19 cellular contexts compared by ENCODE assay signal in the genomic region with DNA sequence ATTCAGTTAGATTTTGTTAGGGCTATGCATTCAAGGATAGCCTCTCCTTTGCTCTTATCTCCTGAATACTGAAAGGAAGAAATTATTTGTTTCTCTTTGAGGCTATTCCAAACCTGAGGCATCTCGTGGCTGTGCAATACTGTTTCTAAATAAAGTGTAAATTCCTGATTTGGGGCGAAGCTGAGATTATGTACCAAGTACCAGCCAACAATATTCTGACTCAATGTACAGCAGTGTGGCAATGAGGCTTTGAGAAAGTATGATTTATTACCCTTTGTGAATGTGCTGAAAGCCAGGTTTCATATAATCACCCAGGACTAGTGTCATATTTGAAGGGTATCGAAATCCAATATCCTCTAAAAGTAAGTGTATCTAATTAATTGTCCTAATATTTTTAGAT.
DNase-seq lines count a peak whose midpoint lies in the region; ATAC-seq, FAIRE-seq and TF ChIP-seq lines count a peak whose summit lies in the region.
"Had no signal": no experiment of that assay in that cellular context is flagged by ENCODE, and none has a peak within 500 bp of the region (broad histone marks: within the 10 kb centered on the region; RNA-seq: fewer than 3 reads in every experiment).

No MANE protein-coding gene starts in this region.

- no peaks in the 10 kb centered on the region for H3K9me3 Mint-ChIP-seq in MCF 10A (ENCODE audit: unreplicated experiment)
- no peaks in the 10 kb centered on the region for H3K9me3 Mint-ChIP-seq in mesothelial cell of epicardium
- H3K9me3 Mint-ChIP-seq: T-cell had no signal

- H3K4me1 Mint-ChIP-seq in MCF 10A (ENCODE audit: insufficient read depth, unreplicated experiment) (peaks cover 20% of the 10 kb centered on the region), mesothelial cell of epicardium (peaks cover 59% of the 10 kb centered on the region)
- H3K4me1 Mint-ChIP-seq: CD8-positive, alpha-beta memory T cell; T-cell had no signal

- H3K79me2 ChIP-seq in mammary epithelial cell (ENCODE audit: insufficient read depth, low read length): no peaks in the 10 kb centered on the region

- H3K27ac Mint-ChIP-seq in MCF 10A (ENCODE audit: low read depth, unreplicated experiment) (no peak overlapping the region), mesothelial cell of epicardium (peak overlapping the region; percentile 65)
- H3K27ac Mint-ChIP-seq: CD8-positive, alpha-beta memory T cell; T-cell had no signal

- TF ChIP-seq CTCF in MCF 10A (IDR thresholded peaks at IDR 0.05; ENCODE audit: unreplicated experiment) (no peak), mammary epithelial cell (conservative IDR thresholded peaks at IDR 0.05 in 1 of 2, IDR thresholded peaks at IDR 0.05 in 1 of 2; ENCODE audit: extremely low read depth in 1 of 2, insufficient read depth in 1 of 2, low read depth in 1 of 2, low read length in 2 of 2) (no peak), mesothelial cell of epicardium (IDR thresholded peaks at IDR 0.05; ENCODE audit: unreplicated experiment) (no peak)

- H2AFZ ChIP-seq in mammary epithelial cell (ENCODE audit: low read depth, low read length): no peak overlapping the region

- no peaks in the 10 kb centered on the region for H3K27me3 ChIP-seq in mammary epithelial cell (ENCODE audit: insufficient read depth, low read length)

- CTCF ChIA-PET in MCF 10A (lab: Yijun Ruan, JAX) (no interaction called here), mammary epithelial cell (lab: Charles Lee; ENCODE audit: low non-redundant PET) (no interaction called here)

- intact Hi-C loops in MCF 10A (cut with micrococcal nuclease) (no loop called here), mammary epithelial cell (cut with micrococcal nuclease) (no loop called here)

- H4K20me1 ChIP-seq in mammary epithelial cell (ENCODE audit: insufficient read depth, low read length): no peaks in the 10 kb centered on the region

- H3K36me3 Mint-ChIP-seq in MCF 10A (ENCODE audit: insufficient read depth, unreplicated experiment) (peaks cover 16% of the 10 kb centered on the region), mesothelial cell of epicardium (peaks cover 11% of the 10 kb centered on the region)
- H3K36me3 Mint-ChIP-seq: CD8-positive, alpha-beta memory T cell; T-cell had no signal

- dilution Hi-C loops in mammary epithelial cell (cut with HindIII; ENCODE audit: low sequenced_read_pairs): no loop called here

- in situ Hi-C loops in mammary epithelial cell (cut with MboI; ENCODE audit: low sequenced_read_pairs in 2 of 2): no loop called here

- H3K4me3 Mint-ChIP-seq in MCF 10A (ENCODE audit: unreplicated experiment) (no peak overlapping the region), mesothelial cell of epicardium (no peak overlapping the region)
- H3K4me3 Mint-ChIP-seq: CD8-positive, alpha-beta memory T cell; T-cell had no signal

- H3K36me3 ChIP-seq in mammary epithelial cell (ENCODE audit: insufficient read depth, low read length) (no peaks in the 10 kb centered on the region), SK-N-MC (ENCODE audit: insufficient read depth, low read length) (peaks cover 98% of the 10 kb centered on the region)

- no peak for FAIRE-seq in HTR-8/SVneo (lab: Jason Lieb, UNC)
- FAIRE-seq: A204.1, GM12892, HepG2, K562 had no signal

- no peaks in the 10 kb centered on the region for H3K4me1 ChIP-seq in mammary epithelial cell (ENCODE audit: insufficient read depth, low read length)

- POLR2A ChIA-PET in MCF 10A (lab: Yijun Ruan, JAX): interaction anchor here (0.6 to 2.5 kb wide), 5 partner anchors 12 to 941 kb away, joined by 3 to 10 read pairs (median 4); no protein-coding TSS in a partner anchor

- H3K4me3 ChIP-seq in mammary epithelial cell (replicated peaks in 1 of 3; ENCODE audit: insufficient read depth in 1 of 3, low read depth in 2 of 3, low read length in 3 of 3) (no peak overlapping the region), SK-N-MC (no peak overlapping the region)
- H3K4me3 ChIP-seq: K562 had no signal

- ATAC-seq in GM18511 (IDR thresholded peaks at IDR 0.05; ENCODE audit: unreplicated experiment) (no peak), GM19397 (IDR thresholded peaks at IDR 0.05; ENCODE audit: unreplicated experiment) (no peak)
- ATAC-seq: HepG2, K562, Panc1, T-cell had no signal

- no peaks in the 10 kb centered on the region for H3K9me3 ChIP-seq in mammary epithelial cell (replicated peaks; ENCODE audit: insufficient read depth, low read length)
- no peaks in the 10 kb centered on the region for H3K9me3 ChIP-seq in SK-N-MC (ENCODE audit: low read depth, low read length)

- WGBS in mammary epithelial cell (ENCODE audit: low coverage, missing lambda C conversion rate): 68% methylated on average over 3 of the region's 3 CpGs

- H3K9ac ChIP-seq in mammary epithelial cell (ENCODE audit: insufficient read depth, low read length) (no peak overlapping the region), SK-N-MC (ENCODE audit: insufficient read length) (no peak overlapping the region)

- DNase-seq in MCF 10A (ENCODE audit: unreplicated experiment) (peak; percentile 17), mammary epithelial cell (no peak), SK-N-MC (ENCODE audit: low read depth, low spot score) (no peak), mesothelial cell of epicardium (ENCODE audit: low spot score in 2 of 2, unreplicated experiment in 2 of 2) (no peak), HTR-8/SVneo (ENCODE audit: insufficient read length, low spot score) (no peak)
- DNase-seq: Calu3; CD8-positive, alpha-beta memory T cell; MM.1S; NCI-H1694; NCI-H510A; T-cell had no signal

- no peak overlapping the region for H3K27ac ChIP-seq in mammary epithelial cell (ENCODE audit: insufficient read depth, low read depth, low read length)
- peak overlapping the region; percentile 65 for H3K27ac ChIP-seq in SK-N-MC
- H3K27ac ChIP-seq: C4-2B had no signal

- BruUV-seq in MCF 10A (replicated peaks; lab: Mats Ljungman, UMichigan) (no TSS peak), mammary epithelial cell (replicated peaks; lab: Mats Ljungman, UMichigan) (no TSS peak)

- H3K27me3 Mint-ChIP-seq in MCF 10A (ENCODE audit: insufficient read depth, unreplicated experiment) (no peaks in the 10 kb centered on the region), mesothelial cell of epicardium (ENCODE audit: low read depth) (no peaks in the 10 kb centered on the region)

- no peak overlapping the region for H3K4me2 ChIP-seq in mammary epithelial cell (ENCODE audit: insufficient read depth, low read depth, low read length)
